1 cellular context compared by ENCODE assay signal in genomic region chr16:70770968-70771552, GRCh38.
TF ChIP-seq lines count a peak whose summit lies in the region.

No MANE protein-coding gene starts in this region.

TF ChIP-seq in HepG2, 621 proteins besides CTCF, POLR2A, EP300 and RAD21 (continued from another document and continues in another):
- no peak for TF ChIP-seq SRSF4 (IDR thresholded peaks at IDR 0.05; ENCODE audit: low read depth, low read length, poor library complexity, severe bottlenecking)
- 0 out of 2 replicates have a peak, but pooled peaks have one; percentile 29 for TF ChIP-seq ZNF296 (CRISPR knock-in tag; conservative IDR thresholded peaks at IDR 0.05)
- no peak for TF ChIP-seq RBAK (CRISPR knock-in tag; IDR thresholded peaks at IDR 0.05)
- TF ChIP-seq, protein P1, sequence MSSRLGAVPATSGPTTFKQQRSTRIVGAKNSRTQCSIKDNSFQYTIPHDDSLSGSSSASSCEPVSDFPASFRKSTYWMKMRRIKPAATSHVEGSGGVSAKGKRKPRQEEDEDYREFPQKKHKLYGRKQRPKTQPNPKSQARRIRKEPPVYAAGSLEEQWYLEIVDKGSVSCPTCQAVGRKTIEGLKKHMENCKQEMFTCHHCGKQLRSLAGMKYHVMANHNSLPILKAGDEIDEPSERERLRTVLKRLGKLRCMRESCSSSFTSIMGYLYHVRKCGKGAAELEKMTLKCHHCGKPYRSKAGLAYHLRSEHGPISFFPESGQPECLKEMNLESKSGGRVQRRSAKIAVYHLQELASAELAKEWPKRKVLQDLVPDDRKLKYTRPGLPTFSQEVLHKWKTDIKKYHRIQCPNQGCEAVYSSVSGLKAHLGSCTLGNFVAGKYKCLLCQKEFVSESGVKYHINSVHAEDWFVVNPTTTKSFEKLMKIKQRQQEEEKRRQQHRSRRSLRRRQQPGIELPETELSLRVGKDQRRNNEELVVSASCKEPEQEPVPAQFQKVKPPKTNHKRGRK (CRISPR knock-in tag; IDR thresholded peaks at IDR 0.05) = no peak
- no peak for TF ChIP-seq IRF2 (CRISPR knock-in tag; IDR thresholded peaks at IDR 0.05)
- no peak for TF ChIP-seq CENPX (CRISPR knock-in tag; IDR thresholded peaks at IDR 0.05)
- 0 out of 2 replicates have a peak, but pooled peaks have one; percentile 47 for TF ChIP-seq ZNF34 (CRISPR knock-in tag; IDR thresholded peaks at IDR 0.05; ENCODE audit: borderline replicate concordance)
- no peak for TF ChIP-seq ZSCAN31 (CRISPR knock-in tag; IDR thresholded peaks at IDR 0.05; ENCODE audit: low read depth)
- TF ChIP-seq BRCA1 (CRISPR knock-in tag; IDR thresholded peaks at IDR 0.05) = no peak
- TF ChIP-seq ZBTB25 (CRISPR knock-in tag; IDR thresholded peaks at IDR 0.05) = no peak
- TF ChIP-seq, protein P2, sequence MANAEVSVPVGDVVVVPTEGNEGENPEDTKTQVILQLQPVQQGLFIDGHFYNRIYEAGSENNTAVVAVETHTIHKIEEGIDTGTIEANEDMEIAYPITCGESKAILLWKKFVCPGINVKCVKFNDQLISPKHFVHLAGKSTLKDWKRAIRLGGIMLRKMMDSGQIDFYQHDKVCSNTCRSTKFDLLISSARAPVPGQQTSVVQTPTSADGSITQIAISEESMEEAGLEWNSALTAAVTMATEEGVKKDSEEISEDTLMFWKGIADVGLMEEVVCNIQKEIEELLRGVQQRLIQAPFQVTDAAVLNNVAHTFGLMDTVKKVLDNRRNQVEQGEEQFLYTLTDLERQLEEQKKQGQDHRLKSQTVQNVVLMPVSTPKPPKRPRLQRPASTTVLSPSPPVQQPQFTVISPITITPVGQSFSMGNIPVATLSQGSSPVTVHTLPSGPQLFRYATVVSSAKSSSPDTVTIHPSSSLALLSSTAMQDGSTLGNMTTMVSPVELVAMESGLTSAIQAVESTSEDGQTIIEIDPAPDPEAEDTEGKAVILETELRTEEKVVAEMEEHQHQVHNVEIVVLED (CRISPR knock-in tag; IDR thresholded peaks at IDR 0.05; ENCODE audit: borderline replicate concordance) = no peak; the same call in 1 of the 2 replicates
- TF ChIP-seq ARNTL (CRISPR knock-in tag; IDR thresholded peaks at IDR 0.05) = 0 out of 2 replicates have a peak, but pooled peaks have one; percentile 21
- no peak for TF ChIP-seq AHDC1 (CRISPR knock-in tag; IDR thresholded peaks at IDR 0.05; ENCODE audit: borderline replicate concordance)
- TF ChIP-seq, protein P3, sequence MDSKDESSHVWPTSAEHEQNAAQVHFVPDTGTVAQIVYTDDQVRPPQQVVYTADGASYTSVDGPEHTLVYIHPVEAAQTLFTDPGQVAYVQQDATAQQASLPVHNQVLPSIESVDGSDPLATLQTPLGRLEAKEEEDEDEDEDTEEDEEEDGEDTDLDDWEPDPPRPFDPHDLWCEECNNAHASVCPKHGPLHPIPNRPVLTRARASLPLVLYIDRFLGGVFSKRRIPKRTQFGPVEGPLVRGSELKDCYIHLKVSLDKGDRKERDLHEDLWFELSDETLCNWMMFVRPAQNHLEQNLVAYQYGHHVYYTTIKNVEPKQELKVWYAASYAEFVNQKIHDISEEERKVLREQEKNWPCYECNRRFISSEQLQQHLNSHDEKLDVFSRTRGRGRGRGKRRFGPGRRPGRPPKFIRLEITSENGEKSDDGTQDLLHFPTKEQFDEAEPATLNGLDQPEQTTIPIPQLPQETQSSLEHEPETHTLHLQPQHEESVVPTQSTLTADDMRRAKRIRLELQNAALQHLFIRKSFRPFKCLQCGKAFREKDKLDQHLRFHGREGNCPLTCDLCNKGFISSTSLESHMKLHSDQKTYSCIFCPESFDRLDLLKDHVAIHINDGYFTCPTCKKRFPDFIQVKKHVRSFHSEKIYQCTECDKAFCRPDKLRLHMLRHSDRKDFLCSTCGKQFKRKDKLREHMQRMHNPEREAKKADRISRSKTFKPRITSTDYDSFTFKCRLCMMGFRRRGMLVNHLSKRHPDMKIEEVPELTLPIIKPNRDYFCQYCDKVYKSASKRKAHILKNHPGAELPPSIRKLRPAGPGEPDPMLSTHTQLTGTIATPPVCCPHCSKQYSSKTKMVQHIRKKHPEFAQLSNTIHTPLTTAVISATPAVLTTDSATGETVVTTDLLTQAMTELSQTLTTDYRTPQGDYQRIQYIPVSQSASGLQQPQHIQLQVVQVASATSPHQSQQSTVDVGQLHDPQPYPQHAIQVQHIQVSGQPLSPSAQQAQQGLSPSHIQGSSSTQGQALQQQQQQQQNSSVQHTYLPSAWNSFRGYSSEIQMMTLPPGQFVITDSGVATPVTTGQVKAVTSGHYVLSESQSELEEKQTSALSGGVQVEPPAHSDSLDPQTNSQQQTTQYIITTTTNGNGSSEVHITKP (CRISPR knock-in tag; IDR thresholded peaks at IDR 0.05; ENCODE audit: low read depth) = no peak
- no peak for TF ChIP-seq ZNF709 (CRISPR knock-in tag; IDR thresholded peaks at IDR 0.05)
- peak; percentile 69; the same call in 1 of the 2 replicates for TF ChIP-seq MEIS1 (CRISPR knock-in tag; IDR thresholded peaks at IDR 0.05; ENCODE audit: borderline replicate concordance)
- TF ChIP-seq ZNF276 (CRISPR knock-in tag; IDR thresholded peaks at IDR 0.05; ENCODE audit: low read depth) = no peak
- TF ChIP-seq MYNN (CRISPR knock-in tag; IDR thresholded peaks at IDR 0.05; ENCODE audit: low read depth) = no peak
- no peak for TF ChIP-seq ZNF639 (CRISPR knock-in tag; conservative IDR thresholded peaks at IDR 0.05)
- TF ChIP-seq FOXC1 (CRISPR knock-in tag; IDR thresholded peaks at IDR 0.05; ENCODE audit: borderline replicate concordance) = 0 out of 2 replicates have a peak, but pooled peaks have one; percentile 58
- TF ChIP-seq ZNF550 (CRISPR knock-in tag; IDR thresholded peaks at IDR 0.05; ENCODE audit: borderline replicate concordance) = no peak
- no peak for TF ChIP-seq PPARG (CRISPR knock-in tag; conservative IDR thresholded peaks at IDR 0.05)
- no peak for TF ChIP-seq ATF2 (CRISPR knock-in tag; IDR thresholded peaks at IDR 0.05)
- TF ChIP-seq, protein P4, sequence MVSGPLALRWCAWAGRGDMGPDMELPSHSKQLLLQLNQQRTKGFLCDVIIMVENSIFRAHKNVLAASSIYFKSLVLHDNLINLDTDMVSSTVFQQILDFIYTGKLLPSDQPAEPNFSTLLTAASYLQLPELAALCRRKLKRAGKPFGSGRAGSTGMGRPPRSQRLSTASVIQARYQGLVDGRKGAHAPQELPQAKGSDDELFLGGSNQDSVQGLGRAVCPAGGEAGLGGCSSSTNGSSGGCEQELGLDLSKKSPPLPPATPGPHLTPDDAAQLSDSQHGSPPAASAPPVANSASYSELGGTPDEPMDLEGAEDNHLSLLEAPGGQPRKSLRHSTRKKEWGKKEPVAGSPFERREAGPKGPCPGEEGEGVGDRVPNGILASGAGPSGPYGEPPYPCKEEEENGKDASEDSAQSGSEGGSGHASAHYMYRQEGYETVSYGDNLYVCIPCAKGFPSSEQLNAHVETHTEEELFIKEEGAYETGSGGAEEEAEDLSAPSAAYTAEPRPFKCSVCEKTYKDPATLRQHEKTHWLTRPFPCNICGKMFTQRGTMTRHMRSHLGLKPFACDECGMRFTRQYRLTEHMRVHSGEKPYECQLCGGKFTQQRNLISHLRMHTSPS (CRISPR knock-in tag; IDR thresholded peaks at IDR 0.05; ENCODE audit: low read depth) = no peak
- no peak for TF ChIP-seq SMYD3 (CRISPR knock-in tag; IDR thresholded peaks at IDR 0.05)
- 0 out of 2 replicates have a peak, but pooled peaks have one; percentile 17 for TF ChIP-seq SALL1 (CRISPR knock-in tag; IDR thresholded peaks at IDR 0.05)
- TF ChIP-seq HDAC2 (CRISPR knock-in tag; IDR thresholded peaks at IDR 0.05) = no peak; the same call in 1 of the 2 replicates
- TF ChIP-seq ESRRA (CRISPR knock-in tag; IDR thresholded peaks at IDR 0.05; ENCODE audit: low read depth) = 0 out of 2 replicates have a peak, but pooled peaks have one; percentile 33
